In the genomic region with DNA sequence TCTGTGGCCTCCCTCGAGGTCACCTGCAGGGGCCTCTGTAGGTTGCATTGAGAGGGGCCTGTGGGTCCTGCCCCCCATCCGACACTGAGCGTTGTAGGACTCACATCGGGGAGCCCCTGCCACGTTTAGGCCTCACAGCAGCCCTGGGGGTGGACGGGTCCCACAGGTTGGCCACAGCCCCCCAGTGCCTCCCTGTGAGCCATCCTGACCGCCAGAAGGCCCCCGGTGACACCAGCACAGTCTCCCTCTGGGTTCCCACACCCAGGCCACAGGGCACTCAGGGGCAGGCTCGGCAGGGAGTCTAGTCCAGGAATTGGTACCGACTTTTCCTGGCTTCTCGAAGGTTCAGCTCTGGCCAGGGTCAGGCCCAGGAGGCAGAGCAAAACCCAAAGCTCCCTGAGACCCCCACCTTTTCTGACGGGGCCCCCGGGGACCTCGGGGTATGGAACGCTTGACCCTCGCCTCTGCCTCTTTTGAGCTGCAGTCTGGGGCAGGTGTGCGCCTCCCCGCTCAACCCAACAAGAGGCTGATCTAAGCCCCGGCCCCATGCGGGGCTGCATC, we compare ENCODE assay signal across 8 cellular contexts. TPM values are rescaled to one million over a fixed set of nuclear protein-coding genes. Genes with fewer than 3 reads are reported as not detected.
DNase-seq lines count a peak whose midpoint lies in the region; ATAC-seq and TF ChIP-seq lines count a peak whose summit lies in the region.

No MANE protein-coding gene starts in this region.

- H3K4me1 Mint-ChIP-seq in endodermal cell: peaks cover 2% of the 10 kb centered on the region
- H3K4me1 Mint-ChIP-seq in osteocyte (ENCODE audit: unreplicated experiment): peaks cover 65% of the 10 kb centered on the region

- no peak for TF ChIP-seq CTCF in endodermal cell (conservative IDR thresholded peaks at IDR 0.05)
- no peak for TF ChIP-seq CTCF in osteocyte (IDR thresholded peaks at IDR 0.05)
- no peak for TF ChIP-seq CTCF in vagina (IDR thresholded peaks at IDR 0.05)

- peak overlapping the region; percentile 7 for H3K27ac ChIP-seq in endodermal cell (ENCODE audit: low read depth, low read length)
- H3K27ac ChIP-seq in vagina: peak overlapping the region; percentile 13

- intact Hi-C loops in left cardiac atrium (cut with DNase I) (no loop called here), Right ventricle myocardium superior (cut with DNase I) (loop anchor here (10.0 kb wide), 1 partner anchor 53 kb away; no protein-coding TSS in a partner anchor), vagina (cut with DNase I) (loop anchor here (5.0 kb wide), 1 partner anchor 56 kb away; no protein-coding TSS in a partner anchor)

- H3K4me3 ChIP-seq in endodermal cell (ENCODE audit: low read length): no peak overlapping the region
- no peak overlapping the region for H3K4me3 ChIP-seq in vagina

- ATAC-seq in left cardiac atrium: no peak
- ATAC-seq in Right ventricle myocardium superior (ENCODE audit: poor library complexity): no peak
- ATAC-seq in HG02642 (IDR thresholded peaks at IDR 0.05; ENCODE audit: poor library complexity, unreplicated experiment): no peak

- H3K27me3 Mint-ChIP-seq in endodermal cell (ENCODE audit: insufficient read depth): no peaks in the 10 kb centered on the region
- H3K27me3 Mint-ChIP-seq in osteocyte (ENCODE audit: unreplicated experiment): no peaks in the 10 kb centered on the region

- no peak for TF ChIP-seq POLR2A in vagina (IDR thresholded peaks at IDR 0.05)

- H3K9me3 Mint-ChIP-seq in endodermal cell: no peaks in the 10 kb centered on the region
- H3K9me3 Mint-ChIP-seq in osteocyte (ENCODE audit: unreplicated experiment): peaks cover 5% of the 10 kb centered on the region

- WGBS in endodermal cell (ENCODE audit: insufficient coverage in 1 of 2, insufficient read length in 1 of 2), 2 experiments: 95% methylated on average over 9 to 20 of the region's 20 CpGs

- H3K4me1 ChIP-seq in endodermal cell (ENCODE audit: control insufficient read depth, insufficient read depth, low read length) (peaks cover 3% of the 10 kb centered on the region), vagina (peaks cover 31% of the 10 kb centered on the region)

- H3K36me3 Mint-ChIP-seq in endodermal cell (ENCODE audit: low read depth) (no peaks in the 10 kb centered on the region), osteocyte (ENCODE audit: unreplicated experiment) (peaks cover 5% of the 10 kb centered on the region)

- no peak overlapping the region for H3K9ac ChIP-seq in endodermal cell (ENCODE audit: extremely low read depth, low read length, poor library complexity, severe bottlenecking)

- H3K9me3 ChIP-seq in endodermal cell (ENCODE audit: control insufficient read depth, low read length) (peaks cover 7% of the 10 kb centered on the region), vagina (no peaks in the 10 kb centered on the region)

- H3K27ac Mint-ChIP-seq in endodermal cell (peak overlapping the region; percentile 52), osteocyte (ENCODE audit: unreplicated experiment) (peak overlapping the region; percentile 80)

- H3K36me3 ChIP-seq in endodermal cell (ENCODE audit: control insufficient read depth, insufficient read depth, low read length): peaks cover 7% of the 10 kb centered on the region
- H3K36me3 ChIP-seq in vagina: no peaks in the 10 kb centered on the region

- H3K4me3 Mint-ChIP-seq in endodermal cell: no peak overlapping the region
- H3K4me3 Mint-ChIP-seq in osteocyte (ENCODE audit: unreplicated experiment): no peak overlapping the region

- DNase-seq in left cardiac atrium: peak; percentile 19
- no peak for DNase-seq in Right ventricle myocardium superior
- peak; percentile 38 for DNase-seq in endodermal cell
- no peak for DNase-seq in osteocyte (ENCODE audit: extremely low spot score, unreplicated experiment)
- DNase-seq in vagina (ENCODE audit: extremely low spot score in 2 of 2): no peak
- no peak for DNase-seq in stimulated activated CD4-positive, alpha-beta T cell treated with anti-CD3 and anti-CD28 coated beads, Interleukin-12 subunit alpha, Interleukin-12 subunit beta, amount 100 ng/mL, for 4 hours
- no peak for DNase-seq in putamen (ENCODE audit: low spot score)

- H3K27me3 ChIP-seq in endodermal cell (ENCODE audit: control insufficient read depth, insufficient read depth, low read length, poor library complexity, severe bottlenecking) (no peaks in the 10 kb centered on the region), vagina (no peaks in the 10 kb centered on the region)

RNA-seq across cellular contexts. Expression of a gene that starts 13.9 kb away (rescaled TPM):
- total RNA-seq in left cardiac atrium (10 to 100 TPM; 18.1 to 20.3 TPM), Right ventricle myocardium superior (15.3 TPM), endodermal cell (10 to 100 TPM; 49.0 to 73.3 TPM), osteocyte (62.7 and 63.7 TPM in 2 replicates), vagina (38.3 TPM)
- 55.1 TPM for polyA plus RNA-seq in endodermal cell (2013, experiment 1 of 2)
- polyA plus RNA-seq in endodermal cell (2013, experiment 2 of 2): 46.9 TPM

Comparison
In these comparisons a context has a peak if more than half of its experiments do, and no peak if none do; other contexts are left out.
1. DNase-seq: peak in left cardiac atrium (single experiment) and endodermal cell (single experiment); none in Right ventricle myocardium superior (single experiment), osteocyte (single experiment), vagina (0 of 2), stimulated activated CD4-positive, alpha-beta T cell treated with anti-CD3 and anti-CD28 coated beads, Interleukin-12 subunit alpha, Interleukin-12 subunit beta, amount 100 ng/mL, for 4 hours (single experiment) and putamen (single experiment).
2. intact Hi-C loops: an anchor here in Right ventricle myocardium superior (10.0 kb wide) and vagina (5.0 kb wide); none called in left cardiac atrium.